1 cellular context compared by ENCODE assay signal in the genomic region with DNA sequence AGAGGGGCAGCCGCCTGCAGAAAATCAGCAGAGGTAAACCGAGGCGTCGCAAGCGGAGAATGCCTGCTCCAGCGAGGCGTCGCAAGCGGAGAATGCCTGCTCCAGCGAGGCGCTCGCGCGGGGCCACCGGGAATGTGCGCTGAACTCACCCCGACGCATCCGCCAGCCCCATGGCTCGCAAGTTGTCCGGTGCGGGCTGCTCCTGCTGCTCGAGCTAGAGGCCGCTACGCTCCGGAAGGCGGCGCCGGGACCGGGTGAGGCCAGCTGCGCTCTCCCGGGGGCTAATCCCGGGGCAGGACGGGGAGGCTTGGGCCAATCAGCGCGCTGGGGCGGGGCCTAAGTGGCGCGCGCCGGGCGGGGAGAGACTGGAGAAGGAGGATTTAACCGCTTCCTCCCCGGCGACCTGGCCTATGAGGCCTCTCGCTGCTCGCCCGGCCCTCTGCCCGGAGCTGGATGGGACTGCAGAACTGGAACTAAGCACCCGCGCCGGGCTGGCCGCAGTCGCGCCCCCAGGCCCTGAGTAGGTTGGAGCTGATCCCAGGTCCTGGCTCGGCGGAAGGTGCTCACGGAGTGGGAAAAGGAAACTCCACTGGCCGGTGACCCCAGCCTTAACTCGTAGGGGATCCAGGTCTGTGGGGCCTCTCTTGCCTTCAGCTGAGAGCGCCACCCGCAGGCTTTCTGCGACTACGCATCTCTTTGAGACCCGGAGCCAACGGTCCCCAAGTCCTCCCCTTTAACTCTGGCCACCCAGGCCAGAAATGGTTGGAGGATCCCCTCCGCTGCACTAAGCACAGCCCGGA.
TF ChIP-seq lines count a peak whose summit lies in the region.

A gene with protein sequence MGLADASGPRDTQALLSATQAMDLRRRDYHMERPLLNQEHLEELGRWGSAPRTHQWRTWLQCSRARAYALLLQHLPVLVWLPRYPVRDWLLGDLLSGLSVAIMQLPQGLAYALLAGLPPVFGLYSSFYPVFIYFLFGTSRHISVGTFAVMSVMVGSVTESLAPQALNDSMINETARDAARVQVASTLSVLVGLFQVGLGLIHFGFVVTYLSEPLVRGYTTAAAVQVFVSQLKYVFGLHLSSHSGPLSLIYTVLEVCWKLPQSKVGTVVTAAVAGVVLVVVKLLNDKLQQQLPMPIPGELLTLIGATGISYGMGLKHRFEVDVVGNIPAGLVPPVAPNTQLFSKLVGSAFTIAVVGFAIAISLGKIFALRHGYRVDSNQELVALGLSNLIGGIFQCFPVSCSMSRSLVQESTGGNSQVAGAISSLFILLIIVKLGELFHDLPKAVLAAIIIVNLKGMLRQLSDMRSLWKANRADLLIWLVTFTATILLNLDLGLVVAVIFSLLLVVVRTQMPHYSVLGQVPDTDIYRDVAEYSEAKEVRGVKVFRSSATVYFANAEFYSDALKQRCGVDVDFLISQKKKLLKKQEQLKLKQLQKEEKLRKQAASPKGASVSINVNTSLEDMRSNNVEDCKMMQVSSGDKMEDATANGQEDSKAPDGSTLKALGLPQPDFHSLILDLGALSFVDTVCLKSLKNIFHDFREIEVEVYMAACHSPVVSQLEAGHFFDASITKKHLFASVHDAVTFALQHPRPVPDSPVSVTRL (minus strand): TSS at position 240 of the 800 bp plus-strand sequence. CDS start 68 bp downstream, at position 172.

TF ChIP-seq in K562, 482 proteins besides CTCF, POLR2A, EP300 and RAD21 (continued from another document):
- TF ChIP-seq, protein P1, sequence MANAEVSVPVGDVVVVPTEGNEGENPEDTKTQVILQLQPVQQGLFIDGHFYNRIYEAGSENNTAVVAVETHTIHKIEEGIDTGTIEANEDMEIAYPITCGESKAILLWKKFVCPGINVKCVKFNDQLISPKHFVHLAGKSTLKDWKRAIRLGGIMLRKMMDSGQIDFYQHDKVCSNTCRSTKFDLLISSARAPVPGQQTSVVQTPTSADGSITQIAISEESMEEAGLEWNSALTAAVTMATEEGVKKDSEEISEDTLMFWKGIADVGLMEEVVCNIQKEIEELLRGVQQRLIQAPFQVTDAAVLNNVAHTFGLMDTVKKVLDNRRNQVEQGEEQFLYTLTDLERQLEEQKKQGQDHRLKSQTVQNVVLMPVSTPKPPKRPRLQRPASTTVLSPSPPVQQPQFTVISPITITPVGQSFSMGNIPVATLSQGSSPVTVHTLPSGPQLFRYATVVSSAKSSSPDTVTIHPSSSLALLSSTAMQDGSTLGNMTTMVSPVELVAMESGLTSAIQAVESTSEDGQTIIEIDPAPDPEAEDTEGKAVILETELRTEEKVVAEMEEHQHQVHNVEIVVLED (CRISPR knock-in tag; IDR thresholded peaks at IDR 0.05): no peak
- TF ChIP-seq CBX5 (IDR thresholded peaks at IDR 0.05; ENCODE audit: borderline replicate concordance, low read depth) (no peak), ARHGAP35 (IDR thresholded peaks at IDR 0.05; ENCODE audit: partially characterized antibody) (no peak), HMGXB4 (CRISPR knock-in tag; IDR thresholded peaks at IDR 0.05) (no peak), TRIM25 (IDR thresholded peaks at IDR 0.05; ENCODE audit: borderline replicate concordance) (peak; percentile 90; the same call in 1 of the 2 replicates), MTA3 (IDR thresholded peaks at IDR 0.05; ENCODE audit: borderline replicate concordance) (0 out of 2 replicates have a peak, but pooled peaks have one; percentile 75), FOXK1 (CRISPR knock-in tag; IDR thresholded peaks at IDR 0.05; ENCODE audit: borderline replicate concordance) (0 out of 2 replicates have a peak, but pooled peaks have one; percentile 69), MCM2 (IDR thresholded peaks at IDR 0.05; ENCODE audit: low read depth) (no peak), ZNF445 (CRISPR knock-in tag; IDR thresholded peaks at IDR 0.05; ENCODE audit: low read depth) (no peak), POLR2AphosphoS5 (IDR thresholded peaks at IDR 0.05; ENCODE audit: control insufficient read depth, insufficient read depth, low read depth, low read length) (no peak), ZNF316 (IDR thresholded peaks at IDR 0.05) (no peak), TEAD1 (CRISPR knock-in tag; IDR thresholded peaks at IDR 0.05) (peak in 1 of 2 experiments; percentile 75; a peak in 1 of 4 replicates), CCNT2 (IDR thresholded peaks at IDR 0.05; ENCODE audit: borderline replicate concordance, extremely low read depth, insufficient read length, low read depth, low read length) (peak; percentile 70), ETV1 (tag; conservative IDR thresholded peaks at IDR 0.05; ENCODE audit: low read depth) (peak; percentile 68; the same call in 1 of the 2 replicates), L3MBTL2 (IDR thresholded peaks at IDR 0.05) (0 out of 2 replicates have a peak, but pooled peaks have one; percentile 31), FOS (IDR thresholded peaks at IDR 0.05; ENCODE audit: extremely low read depth, insufficient read length) (peak; percentile 52), LCOR (CRISPR knock-in tag; IDR thresholded peaks at IDR 0.05) (peak; percentile 76; the same call in 1 of the 2 replicates), ERF (CRISPR knock-in tag; IDR thresholded peaks at IDR 0.05) (no peak), NEUROD1 (IDR thresholded peaks at IDR 0.05; ENCODE audit: borderline replicate concordance, low read depth, low read length, partially characterized antibody) (peak; percentile 82), RB1 (IDR thresholded peaks at IDR 0.05; ENCODE audit: low read depth) (no peak; the same call in none of the 2 replicates), JUND (IDR thresholded peaks at IDR 0.05; ENCODE audit: borderline replicate concordance, low read depth, low read length) (no peak; the same call in 1 of the 2 replicates), JUND (tag; IDR thresholded peaks at IDR 0.05; ENCODE audit: borderline replicate concordance, low read depth, low read length) (no peak), ATF4 (CRISPR knock-in tag; IDR thresholded peaks at IDR 0.05) (no peak), KAT8 (IDR thresholded peaks at IDR 0.05; ENCODE audit: low read depth) (no peak), RFX1 (IDR thresholded peaks at IDR 0.05) (no peak), TOE1 (IDR thresholded peaks at IDR 0.05; ENCODE audit: borderline replicate concordance) (peak; percentile 86; the same call in 1 of the 2 replicates), TOE1 (CRISPR knock-in tag; IDR thresholded peaks at IDR 0.05; ENCODE audit: borderline replicate concordance, low read depth) (no peak), SIRT6 (IDR thresholded peaks at IDR 0.05; ENCODE audit: low read depth, low read length) (no peak), SMC3 (conservative IDR thresholded peaks at IDR 0.05; ENCODE audit: insufficient read depth, low read depth, low read length) (0 out of 2 replicates have a peak, but pooled peaks have one; percentile 24), ZNF583 (CRISPR knock-in tag; IDR thresholded peaks at IDR 0.05) (no peak), ZNF431 (CRISPR knock-in tag; IDR thresholded peaks at IDR 0.05) (no peak), SMARCC2 (IDR thresholded peaks at IDR 0.05; ENCODE audit: low read depth) (no peak), SFPQ (IDR thresholded peaks at IDR 0.05; ENCODE audit: low read depth, low read length) (no peak), NRF1 (conservative IDR thresholded peaks at IDR 0.05 in 1 of 2, IDR thresholded peaks at IDR 0.05 in 1 of 2) (peak; percentile 81 to 85), SOX6 (IDR thresholded peaks at IDR 0.05) (0 out of 2 replicates have a peak, but pooled peaks have one; percentile 18)
